ENCODE assay signal across 21 cellular contexts in the genomic region with DNA sequence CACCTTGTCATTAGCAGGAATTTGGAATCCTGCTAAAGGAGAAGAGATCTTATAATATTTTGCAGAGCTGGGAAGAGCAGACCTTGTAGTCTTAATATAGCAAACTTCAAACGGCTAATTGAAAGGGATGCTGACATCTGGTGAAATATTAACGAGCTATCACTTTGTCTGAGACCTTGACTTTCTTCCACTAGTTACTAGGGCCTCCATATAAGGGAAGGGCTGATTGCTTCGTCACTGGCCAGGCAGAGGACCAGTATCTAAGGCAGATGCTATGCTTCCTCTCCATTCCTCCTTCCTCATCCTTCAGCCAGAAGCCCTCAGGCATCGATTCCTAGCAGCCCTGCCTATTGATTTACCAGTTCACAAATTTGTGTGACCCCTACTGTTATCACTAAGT. TPM values are rescaled to one million over a fixed set of nuclear protein-coding genes. Genes with fewer than 3 reads are reported as not detected.
"Had no signal": no experiment of that assay in that cellular context is flagged by ENCODE, and none has a peak within 500 bp of the region (broad histone marks: within the 10 kb centered on the region; RNA-seq: fewer than 3 reads in every experiment).

No MANE protein-coding gene starts in this region.

- H3K27ac ChIP-seq: HL-60 had no signal

- H3K9me3 ChIP-seq: SK-N-SH had no signal

- DNase-seq: KBM-7, MV-4-11, NCI-H1048, NCI-H1105, NCI-H1417, NCI-H1436 treated with DMSO at 0.1 percent for 48 hours, NCI-H1694, NCI-H187 treated with DMSO at 0.1 percent for 48 hours, NCI-H2029 treated with DMSO at 0.1 percent for 48 hours, NCI-H2171 treated with DMSO at 0.1 percent for 48 hours, NCI-H345, NCI-H510A, NCI-H524 treated with DMSO at 0.1 percent for 48 hours, NCI-H69, NCI-H774, RPMI8226, SHP77, SK-N-SH had no signal

RNA-seq across cellular contexts. Expression of a gene that starts 6.0 kb away (rescaled TPM):
- total RNA-seq: LHCN-M2, MCF 10A had no signal
